In genomic region chr6:110769923-110770322, GRCh38 we compare ENCODE assay signal across 24 cellular contexts.
"Had no signal": no experiment of that assay in that cellular context is flagged by ENCODE, and none has a peak within 500 bp of the region (broad histone marks: within the 10 kb centered on the region; RNA-seq: fewer than 3 reads in every experiment).

No MANE protein-coding gene starts in this region.

- H3K4me3 Mint-ChIP-seq: activated CD8-positive, alpha-beta T cell treated with anti-CD3 and anti-CD28 coated beads for 36 hours; activated naive CD4-positive, alpha-beta T cell treated with anti-CD3 and anti-CD28 coated beads, Interleukin-2, amount 50 U/mL, for 24 hours; mesothelial cell of epicardium; natural killer cell had no signal

- H3K27ac ChIP-seq: body of pancreas, foreskin keratinocyte, hepatocyte, left lung, psoas muscle, right atrium auricular region, spleen, tibial artery had no signal

- H3K4me1 ChIP-seq: body of pancreas, foreskin keratinocyte, left lung, psoas muscle, right atrium auricular region, tibial artery had no signal

- H3K9me3 Mint-ChIP-seq: activated CD8-positive, alpha-beta T cell treated with anti-CD3 and anti-CD28 coated beads for 36 hours; activated naive CD4-positive, alpha-beta T cell treated with anti-CD3 and anti-CD28 coated beads, Interleukin-2, amount 50 U/mL, for 24 hours; natural killer cell had no signal

- H3K27me3 Mint-ChIP-seq: activated CD8-positive, alpha-beta T cell treated with anti-CD3 and anti-CD28 coated beads for 36 hours; activated naive CD4-positive, alpha-beta T cell treated with anti-CD3 and anti-CD28 coated beads, Interleukin-2, amount 50 U/mL, for 24 hours had no signal

- H3K9me3 ChIP-seq: body of pancreas, psoas muscle, right atrium auricular region had no signal

- H3K27me3 ChIP-seq: body of pancreas, foreskin keratinocyte, hepatocyte, left lung, right atrium auricular region, spleen, tibial artery had no signal

- H3K27ac Mint-ChIP-seq: activated CD8-positive, alpha-beta T cell treated with anti-CD3 and anti-CD28 coated beads for 36 hours; activated naive CD4-positive, alpha-beta T cell treated with anti-CD3 and anti-CD28 coated beads, Interleukin-2, amount 50 U/mL, for 24 hours; mesothelial cell of epicardium; natural killer cell had no signal

- H3K36me3 ChIP-seq: right atrium auricular region had no signal

- H3K36me3 Mint-ChIP-seq: natural killer cell had no signal

- DNase-seq: activated CD4-positive, alpha-beta T cell treated with anti-CD3 and anti-CD28 coated beads for 48 hours; activated CD8-positive, alpha-beta T cell treated with anti-CD3 and anti-CD28 coated beads for 36 hours; activated gamma-delta T cell treated with Interleukin-2 at 50 U/mL for 16 hours; anterior cingulate cortex; body of pancreas; dermis blood vessel endothelial cell; effector CD8-positive, alpha-beta T cell; foreskin keratinocyte; glutamatergic neuron; kidney glomerular epithelial cell; left lung; natural killer cell; psoas muscle; spleen; stimulated activated CD4-positive, alpha-beta T cell treated with anti-CD3 and anti-CD28 coated beads, Interleukin-4, amount 100 ng/mL, for 1 hour; stimulated activated naive CD4-positive, alpha-beta T cell treated with Interleukin-2 at 50 U/mL for 16 hours; substantia nigra; T-helper 1 cell; tibial artery had no signal

- H3K4me1 Mint-ChIP-seq: activated naive CD4-positive, alpha-beta T cell treated with anti-CD3 and anti-CD28 coated beads, Interleukin-2, amount 50 U/mL, for 24 hours had no signal

- H3K4me3 ChIP-seq: body of pancreas, hepatocyte, left lung, lung, psoas muscle, right atrium auricular region, spleen, tibial artery had no signal
